In the genomic region with DNA sequence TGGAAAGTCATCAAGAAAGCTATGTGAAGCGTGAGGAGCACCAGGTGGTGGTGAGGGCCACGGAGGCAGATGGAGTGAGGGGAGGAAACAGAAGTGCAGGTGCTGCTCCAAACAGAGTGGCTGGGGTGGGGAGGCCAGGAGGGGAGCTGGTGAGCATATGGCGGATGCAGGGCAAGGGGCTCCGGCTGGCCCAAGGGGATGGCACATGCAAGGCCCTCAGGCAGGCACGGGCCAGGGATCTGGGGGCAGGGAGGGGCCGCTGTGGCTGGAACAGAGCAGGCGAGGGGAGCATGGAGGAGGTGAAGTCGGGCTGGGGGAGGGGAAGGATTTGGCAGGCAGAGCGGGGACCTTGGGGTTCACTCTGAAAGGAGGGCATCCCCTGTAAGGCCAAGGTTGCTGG, we compare ENCODE assay signal across 22 cellular contexts.
DNase-seq lines count a peak whose midpoint lies in the region; ATAC-seq, FAIRE-seq and TF ChIP-seq lines count a peak whose summit lies in the region.
"Had no signal": no experiment of that assay in that cellular context is flagged by ENCODE, and none has a peak within 500 bp of the region (broad histone marks: within the 10 kb centered on the region; RNA-seq: fewer than 3 reads in every experiment).

No MANE protein-coding gene starts in this region.

- CTCF ChIA-PET in GM10248 (lab: Yijun Ruan, JAX), result no interaction called here
- CTCF ChIA-PET in CD4-positive, alpha-beta memory T cell (lab: Charles Lee; ENCODE audit: partially characterized antibody), result no interaction called here

- no peak for FAIRE-seq in kidney (lab: Jason Lieb, UNC)
- FAIRE-seq: GM19239 had no signal

- no peaks in the 10 kb centered on the region for H3K79me2 ChIP-seq in GM23338 (replicated peaks; ENCODE audit: insufficient read depth)

- H4K20me1 ChIP-seq in BLaER1, result no peaks in the 10 kb centered on the region
- H4K20me1 ChIP-seq in GM23338 (replicated peaks; ENCODE audit: insufficient read depth), result no peaks in the 10 kb centered on the region
- H4K20me1 ChIP-seq: BLaER1 treated with 17β-estradiol and CSF1 and Interleukin-3, amounts not matched to agents 10 nM and 100 nM had no signal

- H3K4me3 ChIP-seq in BLaER1 (no peak overlapping the region), GM23338 (no peak overlapping the region), kidney (ENCODE audit: low read length in 2 of 2) (no peak overlapping the region)
- H3K4me3 ChIP-seq in CD4-positive, alpha-beta memory T cell (ENCODE audit: low read length in 2 of 2), result no peak overlapping the region
- H3K4me3 ChIP-seq: BLaER1 treated with 17β-estradiol and CSF1 and Interleukin-3, amounts not matched to agents 10 nM and 100 nM had no signal

- H3K9me3 Mint-ChIP-seq in GM23338, result peaks cover 14% of the 10 kb centered on the region
- peaks cover 0 to 31% (median 25%) of the 10 kb centered on the region in 8 donors for H3K9me3 Mint-ChIP-seq in CD4-positive, alpha-beta memory T cell

- H3K9me3 ChIP-seq in BLaER1, result peaks cover 29% of the 10 kb centered on the region
- H3K9me3 ChIP-seq in kidney (ENCODE audit: control insufficient read depth in 1 of 2, low read length in 2 of 2), result peaks cover 4 to 24% of the 10 kb centered on the region in 2 donors
- H3K9me3 ChIP-seq in CD4-positive, alpha-beta memory T cell (ENCODE audit: control insufficient read depth in 1 of 2, low read length in 2 of 2), result no peaks in the 10 kb centered on the region

- no peaks in the 10 kb centered on the region for H3K36me3 Mint-ChIP-seq in GM23338 (ENCODE audit: low read depth)
- H3K36me3 Mint-ChIP-seq in CD4-positive, alpha-beta memory T cell, result no peaks in the 10 kb centered on the region
- H3K36me3 Mint-ChIP-seq: CD8-positive, alpha-beta memory T cell; IgD-negative memory B cell had no signal

- DNase-seq in GM23338 (ENCODE audit: low spot score), result no peak
- peak; percentile 90 to 95 for DNase-seq in NCI-H524 (lab: John Stamatoyannopoulos, UW)
- DNase-seq in kidney, result peak; percentile 62
- no peak for DNase-seq in GM10248 (ENCODE audit: extremely low spot score)
- DNase-seq in CD4-positive, alpha-beta memory T cell, result no peak
- DNase-seq in cerebellar cortex (ENCODE audit: low spot score), result no peak
- DNase-seq in foreskin keratinocyte, result no peak
- DNase-seq: 8988T; CD8-positive, alpha-beta memory T cell; COR-L47; DMS153; DMS79; GDM1; GOT3; H7; HFFc6; KBM-7 had no signal

- H2AFZ ChIP-seq in GM23338, result no peak overlapping the region

- H3K27me3 ChIP-seq in BLaER1 (no peaks in the 10 kb centered on the region), GM23338 (ENCODE audit: insufficient read depth) (no peaks in the 10 kb centered on the region), foreskin keratinocyte (peaks cover 4% of the 10 kb centered on the region)
- no peaks in the 10 kb centered on the region for H3K27me3 ChIP-seq in CD4-positive, alpha-beta memory T cell (ENCODE audit: insufficient read depth, low read length)
- H3K27me3 ChIP-seq: BLaER1 treated with 17β-estradiol and CSF1 and Interleukin-3, amounts not matched to agents 10 nM and 100 nM had no signal

- no peaks in the 10 kb centered on the region for H3K36me3 ChIP-seq in BLaER1
- no peaks in the 10 kb centered on the region for H3K36me3 ChIP-seq in GM23338 (ENCODE audit: insufficient read depth)
- no peaks in the 10 kb centered on the region for H3K36me3 ChIP-seq in kidney (ENCODE audit: control insufficient read depth in 1 of 2, insufficient read depth in 2 of 2, low read length in 2 of 2)
- H3K36me3 ChIP-seq in CD4-positive, alpha-beta memory T cell (ENCODE audit: insufficient read depth, low read length), result no peaks in the 10 kb centered on the region
- H3K36me3 ChIP-seq: BLaER1 treated with 17β-estradiol and CSF1 and Interleukin-3, amounts not matched to agents 10 nM and 100 nM had no signal

- H3K9me2 ChIP-seq in GM23338 (ENCODE audit: insufficient read depth), result no peaks in the 10 kb centered on the region

- H3K4me2 ChIP-seq in BLaER1 (peak overlapping the region; percentile 34; the same call in 1 of the 2 replicates), GM23338 (no peak overlapping the region)

- H3F3A ChIP-seq in GM23338 (replicated peaks; ENCODE audit: low read depth), result no peaks in the 10 kb centered on the region

- H3K4me1 ChIP-seq in BLaER1 (peaks cover 32% of the 10 kb centered on the region), GM23338 (ENCODE audit: insufficient read depth) (no peaks in the 10 kb centered on the region), kidney (ENCODE audit: control insufficient read depth in 1 of 2, insufficient read depth in 1 of 2, low read depth in 1 of 2, low read length in 2 of 2) (no peaks in the 10 kb centered on the region), foreskin keratinocyte (no peaks in the 10 kb centered on the region)
- no peaks in the 10 kb centered on the region for H3K4me1 ChIP-seq in CD4-positive, alpha-beta memory T cell (ENCODE audit: insufficient read depth, low read length)

- H3K9ac ChIP-seq in BLaER1 (no peak overlapping the region), kidney (ENCODE audit: low read length in 2 of 2) (no peak overlapping the region)
- H3K9ac ChIP-seq: BLaER1 treated with 17β-estradiol and CSF1 and Interleukin-3, amounts not matched to agents 10 nM and 100 nM had no signal

- H3K4me1 Mint-ChIP-seq in GM23338, result peaks cover 3% of the 10 kb centered on the region; the same call in 1 of the 3 replicates
- H3K4me1 Mint-ChIP-seq in CD4-positive, alpha-beta memory T cell, result peaks cover 0 to 2% (median 0%) of the 10 kb centered on the region in 4 donors
- H3K4me1 Mint-ChIP-seq: CD8-positive, alpha-beta memory T cell; IgD-negative memory B cell had no signal

- H3K4me3 Mint-ChIP-seq in GM23338, result no peak overlapping the region
- no peak overlapping the region for H3K4me3 Mint-ChIP-seq in CD4-positive, alpha-beta memory T cell
- H3K4me3 Mint-ChIP-seq: CD8-positive, alpha-beta memory T cell; HFFc6; IgD-negative memory B cell had no signal

- POLR2A ChIA-PET in GM10248 (lab: Yijun Ruan, JAX), result no interaction called here
- POLR2A ChIA-PET in CD4-positive, alpha-beta memory T cell (lab: Charles Lee; ENCODE audit: partially characterized antibody), result no interaction called here

- no peak overlapping the region for H3K27ac ChIP-seq in BLaER1
- H3K27ac ChIP-seq in GM23338 (ENCODE audit: low read depth), result no peak overlapping the region
- no peak overlapping the region for H3K27ac ChIP-seq in kidney (ENCODE audit: low read depth in 2 of 2, low read length in 2 of 2)
- no peak overlapping the region for H3K27ac ChIP-seq in CD4-positive, alpha-beta memory T cell (ENCODE audit: low read depth, low read length)
- H3K27ac ChIP-seq in foreskin keratinocyte, result no peak overlapping the region
- H3K27ac ChIP-seq: BLaER1 treated with 17β-estradiol and CSF1 and Interleukin-3, amounts not matched to agents 10 nM and 100 nM had no signal

- intact Hi-C loops in kidney (cut with DNase I), result no loop called here
- intact Hi-C loops in CD4-positive, alpha-beta memory T cell (cut with micrococcal nuclease), result no loop called here

- peaks cover 2% of the 10 kb centered on the region for H3K27me3 Mint-ChIP-seq in GM23338 (ENCODE audit: insufficient read depth, low read depth, poor library complexity)
- peaks cover 6 to 10% of the 10 kb centered on the region in 2 donors for H3K27me3 Mint-ChIP-seq in CD4-positive, alpha-beta memory T cell

- no peak overlapping the region for H3K27ac Mint-ChIP-seq in GM23338
- no peak overlapping the region for H3K27ac Mint-ChIP-seq in CD4-positive, alpha-beta memory T cell
- H3K27ac Mint-ChIP-seq: HFFc6 had no signal

- ATAC-seq in GM23338 (peak; percentile 28; the same call in 1 of the 3 replicates), foreskin keratinocyte (no peak)
- ATAC-seq: HCT116 had no signal

- no peak for TF ChIP-seq CTCF in GM23338 (conservative IDR thresholded peaks at IDR 0.05; ENCODE audit: low read depth in 2 of 2)
- no peak for TF ChIP-seq CTCF in kidney (IDR thresholded peaks at IDR 0.05; ENCODE audit: borderline replicate concordance, extremely low read depth, insufficient read depth)
- TF ChIP-seq CTCF in GM10248 (IDR thresholded peaks at IDR 0.05; ENCODE audit: control extremely low read depth, extremely low read depth, low read depth, missing control alignments), result no peak
- TF ChIP-seq CTCF in foreskin keratinocyte (conservative IDR thresholded peaks at IDR 0.05), result no peak

TF ChIP-seq in GM23338, 12 proteins besides CTCF, POLR2A, EP300 and RAD21 (continues in another document):
- TF ChIP-seq, protein P1, sequence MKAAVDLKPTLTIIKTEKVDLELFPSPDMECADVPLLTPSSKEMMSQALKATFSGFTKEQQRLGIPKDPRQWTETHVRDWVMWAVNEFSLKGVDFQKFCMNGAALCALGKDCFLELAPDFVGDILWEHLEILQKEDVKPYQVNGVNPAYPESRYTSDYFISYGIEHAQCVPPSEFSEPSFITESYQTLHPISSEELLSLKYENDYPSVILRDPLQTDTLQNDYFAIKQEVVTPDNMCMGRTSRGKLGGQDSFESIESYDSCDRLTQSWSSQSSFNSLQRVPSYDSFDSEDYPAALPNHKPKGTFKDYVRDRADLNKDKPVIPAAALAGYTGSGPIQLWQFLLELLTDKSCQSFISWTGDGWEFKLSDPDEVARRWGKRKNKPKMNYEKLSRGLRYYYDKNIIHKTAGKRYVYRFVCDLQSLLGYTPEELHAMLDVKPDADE (IDR thresholded peaks at IDR 0.05), result no peak
- TF ChIP-seq POLR2AphosphoS5 (IDR thresholded peaks at IDR 0.05; ENCODE audit: low read depth) (no peak), CREB1 (CRISPR knock-in tag; IDR thresholded peaks at IDR 0.05; ENCODE audit: low read depth) (no peak), EZH2phosphoT487 (IDR thresholded peaks at IDR 0.05; ENCODE audit: unreplicated experiment) (no peak)

Comparison
In these comparisons a context has a peak if more than half of its experiments do, and no peak if none do; other contexts are left out.
1. DNase-seq: peak in NCI-H524 (2 of 2) and kidney (single experiment); none in GM23338 (single experiment), GM10248 (single experiment), CD4-positive, alpha-beta memory T cell (0 of 5), cerebellar cortex (single experiment) and foreskin keratinocyte (0 of 2).